Comparison of ENCODE assay signal across 1 cellular context in genomic region chr2:38077431-38077769, GRCh38.
TF ChIP-seq lines count a peak whose summit lies in the region.

No MANE protein-coding gene starts in this region.

TF ChIP-seq in GM12878, 131 proteins besides CTCF, POLR2A, EP300 and RAD21 (continued from another document):
- 0 out of 2 replicates have a peak, but pooled peaks have one; percentile 12 for TF ChIP-seq ZBTB40 (IDR thresholded peaks at IDR 0.05; ENCODE audit: borderline replicate concordance)
